ENCODE assay signal across 22 cellular contexts in the genomic region with DNA sequence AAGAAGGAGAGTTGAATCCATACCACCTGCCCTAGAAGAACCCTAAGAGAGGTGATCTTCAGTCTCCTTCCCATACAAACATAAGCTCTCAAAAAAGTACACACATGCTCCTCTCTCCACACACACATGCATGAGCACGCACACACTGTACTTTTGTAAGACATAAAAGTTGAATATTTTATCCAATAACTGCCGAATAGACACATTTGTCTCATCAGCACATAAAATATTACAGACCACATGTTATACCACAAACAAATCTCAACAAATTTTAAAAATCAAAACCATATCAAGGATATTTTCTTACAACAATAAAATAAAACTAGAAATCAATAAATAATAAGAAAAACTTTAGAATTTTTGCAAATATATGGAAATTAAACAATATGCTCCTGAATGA. TPM values are rescaled to one million over a fixed set of nuclear protein-coding genes. Genes with fewer than 3 reads are reported as not detected.
DNase-seq lines count a peak whose midpoint lies in the region; ATAC-seq, FAIRE-seq and TF ChIP-seq lines count a peak whose summit lies in the region.
"Had no signal": no experiment of that assay in that cellular context is flagged by ENCODE, and none has a peak within 500 bp of the region (broad histone marks: within the 10 kb centered on the region; RNA-seq: fewer than 3 reads in every experiment).

No MANE protein-coding gene starts in this region.

- intact Hi-C loops in kidney (cut with DNase I) = no loop called here
- intact Hi-C loops in upper lobe of right lung (cut with DNase I) = no loop called here

- ATAC-seq in HG02642 (IDR thresholded peaks at IDR 0.05; ENCODE audit: poor library complexity, unreplicated experiment) = no peak
- no peak for ATAC-seq in upper lobe of right lung
- ATAC-seq: GM23338 had no signal

- no peak overlapping the region for H3K9ac ChIP-seq in kidney (ENCODE audit: low read length in 2 of 2)

- peaks cover 6% of the 10 kb centered on the region for H3K27me3 ChIP-seq in upper lobe of right lung

- FAIRE-seq in A204.1 (lab: Jason Lieb, UNC) (peak; percentile 64), G401.6 (lab: Jason Lieb, UNC) (peak; percentile 80), colon (lab: Jason Lieb, UNC) (peak; percentile 5), kidney (lab: Jason Lieb, UNC) (peak; percentile 85)
- FAIRE-seq: D721Med, GM12892, GM18507 had no signal

- TF ChIP-seq CTCF in kidney (IDR thresholded peaks at IDR 0.05; ENCODE audit: borderline replicate concordance, extremely low read depth, insufficient read depth) (no peak), upper lobe of right lung (IDR thresholded peaks at IDR 0.05) (no peak)

- DNase-seq in kidney (no peak), upper lobe of right lung (no peak)
- DNase-seq: AML-193; Caco-2; CD4-positive, alpha-beta T cell; GDM1; H9; KG1 had no signal

- H3K4me1 ChIP-seq in kidney (ENCODE audit: control insufficient read depth in 1 of 2, insufficient read depth in 1 of 2, low read depth in 1 of 2, low read length in 2 of 2) (no peaks in the 10 kb centered on the region), upper lobe of right lung (no peaks in the 10 kb centered on the region)
- H3K4me1 ChIP-seq: Caco-2 had no signal

- no peaks in the 10 kb centered on the region for H3K36me3 ChIP-seq in kidney (ENCODE audit: control insufficient read depth in 1 of 2, insufficient read depth in 2 of 2, low read length in 2 of 2)
- H3K36me3 ChIP-seq in upper lobe of right lung = no peaks in the 10 kb centered on the region

- H3K4me3 ChIP-seq in kidney (ENCODE audit: low read length in 2 of 2) (no peak overlapping the region), upper lobe of right lung (no peak overlapping the region)
- H3K4me3 ChIP-seq: GM23338 had no signal

- H3K9me3 ChIP-seq in kidney (ENCODE audit: control insufficient read depth in 1 of 2, low read length in 2 of 2) (no peaks in the 10 kb centered on the region), upper lobe of right lung (no peaks in the 10 kb centered on the region)

- H3K27ac ChIP-seq in kidney (ENCODE audit: low read depth in 2 of 2, low read length in 2 of 2) (no peak overlapping the region), upper lobe of right lung (no peak overlapping the region)
- H3K27ac ChIP-seq: C4-2B, HL-60 had no signal

RNA-seq across cellular contexts. Expression of gene SPRR1A, which starts 2.7 kb away (rescaled TPM):
- total RNA-seq in kidney = not detected
- polyA plus RNA-seq in kidney (ENCODE audit: insufficient read depth, low read depth, low replicate concordance) = not detected
- total RNA-seq in upper lobe of right lung = not detected
- total RNA-seq: A172; Caco-2; CD4-positive, alpha-beta T cell; GM23338; H9; HT1080 had no signal
- polyA plus RNA-seq: BJ, GM23338, IgD-negative memory B cell had no signal

RNA-seq across cellular contexts. Expression of gene SPRR3, which starts 15.0 kb away (rescaled TPM):
- total RNA-seq in kidney (not detected), upper lobe of right lung (not detected)
- polyA plus RNA-seq in kidney (ENCODE audit: insufficient read depth, low read depth, low replicate concordance) = not detected
- total RNA-seq: A172; CD4-positive, alpha-beta T cell; GM23338; H9; HT1080 had no signal
- polyA plus RNA-seq: BJ, GM23338, IgD-negative memory B cell had no signal

RNA-seq across cellular contexts. Expression of gene SPRR4, which starts 16.1 kb away (rescaled TPM):
- total RNA-seq in kidney (not detected), upper lobe of right lung (not detected)
- not detected for polyA plus RNA-seq in kidney (ENCODE audit: insufficient read depth, low read depth, low replicate concordance)
- total RNA-seq: A172; Caco-2; CD4-positive, alpha-beta T cell; GM23338; H9; HT1080 had no signal
- polyA plus RNA-seq: BJ, GM23338, IgD-negative memory B cell had no signal

RNA-seq across cellular contexts. Expression of gene SPRR5, which starts 39.6 kb away (rescaled TPM):
- total RNA-seq in kidney (not detected), upper lobe of right lung (not detected)
- polyA plus RNA-seq in kidney (ENCODE audit: insufficient read depth, low read depth, low replicate concordance) = not detected
- total RNA-seq: A172; Caco-2; CD4-positive, alpha-beta T cell; GM23338; H9; HT1080 had no signal
- polyA plus RNA-seq: BJ, GM23338, IgD-negative memory B cell had no signal

RNA-seq across cellular contexts. Expression of gene SPRR1B, which starts 44.4 kb away (rescaled TPM):
- total RNA-seq in kidney (not detected), upper lobe of right lung (not detected)
- not detected for polyA plus RNA-seq in kidney (ENCODE audit: insufficient read depth, low read depth, low replicate concordance)
- total RNA-seq: A172; Caco-2; CD4-positive, alpha-beta T cell; GM23338; H9; HT1080 had no signal
- polyA plus RNA-seq: BJ, GM23338, IgD-negative memory B cell had no signal
